Comparison of ENCODE assay signal across 9 cellular contexts in the genomic region with DNA sequence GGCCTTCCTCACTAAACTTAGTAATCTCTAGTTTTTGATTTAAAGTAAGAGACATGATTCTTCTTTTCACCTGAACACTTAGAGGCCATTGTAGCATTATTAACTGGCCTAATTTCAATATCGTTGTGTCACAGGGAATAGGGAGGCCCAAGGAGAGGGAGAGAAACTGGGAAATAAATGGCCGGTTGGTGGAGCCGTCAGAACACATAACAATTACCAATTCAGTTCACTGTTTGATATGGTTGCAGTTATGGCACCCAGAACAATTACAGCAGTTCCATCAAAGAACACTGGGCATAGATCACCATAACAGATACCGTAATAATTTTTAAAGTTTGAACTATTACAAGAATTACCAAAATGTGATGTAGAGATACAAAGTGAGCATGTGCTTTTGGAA. TPM values are rescaled to one million over a fixed set of nuclear protein-coding genes. Genes with fewer than 3 reads are reported as not detected.
"Had no signal": no experiment of that assay in that cellular context is flagged by ENCODE, and none has a peak within 500 bp of the region (broad histone marks: within the 10 kb centered on the region; RNA-seq: fewer than 3 reads in every experiment).

No MANE protein-coding gene starts in this region.

- H3K27ac ChIP-seq: HL-60 had no signal

- H3K4me3 ChIP-seq: GM23338, K562 had no signal

- ATAC-seq: GM23338, K562 had no signal

- DNase-seq: H9, HCEC 1CT, IMR-90, KG1 had no signal

RNA-seq across cellular contexts. Expression of a gene that starts 9.1 kb away (rescaled TPM):
- total RNA-seq: GM23338, H1, H9, HT1080, IMR-90, K562 had no signal
- polyA plus RNA-seq: GM23338, H1, IMR-90, K562 had no signal

RNA-seq across cellular contexts. Expression of a gene that starts 59.8 kb away (rescaled TPM):
- total RNA-seq: IMR-90, K562 had no signal
- polyA plus RNA-seq: IMR-90, K562 had no signal
